Comparison of ENCODE assay signal across 9 cellular contexts in the genomic region with DNA sequence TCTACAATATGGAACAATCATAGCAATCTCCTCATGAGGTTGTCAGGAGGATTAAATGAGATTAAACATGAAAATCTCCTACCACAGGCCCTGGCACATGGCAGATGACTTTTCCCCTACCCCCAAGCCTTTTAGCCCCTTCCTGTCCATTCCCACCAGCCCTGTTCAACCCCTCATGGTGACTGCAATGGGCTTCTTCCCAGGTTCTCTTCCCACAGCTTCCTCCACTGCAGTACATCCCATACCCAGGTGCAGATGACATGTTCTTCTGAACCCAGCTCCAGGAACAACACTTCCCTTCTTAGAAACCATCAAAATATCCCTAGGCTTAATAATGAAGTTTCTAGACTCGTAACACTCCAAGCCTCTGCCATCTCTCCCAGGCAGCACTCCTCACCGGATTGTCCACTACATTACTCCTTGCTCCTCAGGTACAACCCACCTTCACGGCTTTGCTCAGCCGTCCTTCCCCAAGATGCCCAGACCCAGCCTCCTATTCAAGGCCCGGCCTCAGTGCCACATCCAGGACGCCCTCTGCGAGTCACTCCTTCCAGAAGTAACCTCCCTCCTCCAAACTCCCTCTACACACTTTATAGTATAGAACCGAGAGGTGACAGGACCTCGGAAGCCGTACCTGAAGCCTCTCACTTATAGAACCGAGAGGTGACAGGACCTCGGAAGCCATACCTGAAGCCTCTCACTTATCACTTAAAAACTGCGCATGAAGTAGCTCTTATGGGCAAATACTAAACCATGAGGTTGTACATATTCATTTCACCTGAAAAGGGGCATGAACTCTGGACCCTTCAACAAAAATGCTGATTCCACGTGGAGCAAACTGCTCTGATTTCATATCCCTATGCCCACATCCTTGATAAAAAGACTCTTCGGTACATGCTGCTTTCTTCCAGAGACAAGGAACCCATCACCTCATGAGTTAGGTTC.
DNase-seq lines count a peak whose midpoint lies in the region; TF ChIP-seq lines count a peak whose summit lies in the region.
"Had no signal": no experiment of that assay in that cellular context is flagged by ENCODE, and none has a peak within 500 bp of the region (broad histone marks: within the 10 kb centered on the region; RNA-seq: fewer than 3 reads in every experiment).

No MANE protein-coding gene starts in this region.

- H3K9me3 ChIP-seq in mucosa of stomach (ENCODE audit: control insufficient read depth, low read length): no peaks in the 10 kb centered on the region

- no peaks in the 10 kb centered on the region for H3K9me3 Mint-ChIP-seq in activated naive CD4-positive, alpha-beta T cell treated with anti-CD3 and anti-CD28 coated beads, Interleukin-2, amount 50 U/mL, for 24 hours

- H3K27me3 Mint-ChIP-seq in activated naive CD4-positive, alpha-beta T cell treated with anti-CD3 and anti-CD28 coated beads, Interleukin-2, amount 50 U/mL, for 24 hours: no peaks in the 10 kb centered on the region

- H3K27ac Mint-ChIP-seq in activated naive CD4-positive, alpha-beta T cell treated with anti-CD3 and anti-CD28 coated beads, Interleukin-2, amount 50 U/mL, for 24 hours: peak overlapping the region; percentile 99

- peaks cover 67% of the 10 kb centered on the region for H3K4me1 Mint-ChIP-seq in activated naive CD4-positive, alpha-beta T cell treated with anti-CD3 and anti-CD28 coated beads, Interleukin-2, amount 50 U/mL, for 24 hours

- H3K4me3 Mint-ChIP-seq in activated naive CD4-positive, alpha-beta T cell treated with anti-CD3 and anti-CD28 coated beads, Interleukin-2, amount 50 U/mL, for 24 hours: peak overlapping the region; percentile 92

- H3K4me1 ChIP-seq in mucosa of stomach (ENCODE audit: control insufficient read depth, insufficient read depth, low read length): peaks cover 43% of the 10 kb centered on the region

- peak overlapping the region; percentile 76 for H3K9ac ChIP-seq in mucosa of stomach (ENCODE audit: low read length)

- H3K4me3 ChIP-seq in AG10803 (ENCODE audit: low read length) (peak overlapping the region; percentile 64), HFF-Myc (replicated peaks; ENCODE audit: low read depth, low read length) (peak overlapping the region; percentile 55), mucosa of stomach (ENCODE audit: low read length) (peak overlapping the region; percentile 35)

- H3K36me3 ChIP-seq in mucosa of stomach (ENCODE audit: control insufficient read depth, insufficient read depth, low read length): no peaks in the 10 kb centered on the region

- no peak for TF ChIP-seq CTCF in AG10803 (conservative IDR thresholded peaks at IDR 0.05; ENCODE audit: low read length)
- no peak for TF ChIP-seq CTCF in HFF-Myc (IDR thresholded peaks at IDR 0.05; ENCODE audit: low read depth, low read length, missing control alignments)

- peaks cover 14% of the 10 kb centered on the region for H3K36me3 Mint-ChIP-seq in activated naive CD4-positive, alpha-beta T cell treated with anti-CD3 and anti-CD28 coated beads, Interleukin-2, amount 50 U/mL, for 24 hours

- no peak for DNase-seq in AG10803 (ENCODE audit: low read depth)
- DNase-seq in HFF-Myc (ENCODE audit: extremely low read depth, low read depth): no peak
- no peak for DNase-seq in globus pallidus (ENCODE audit: low spot score)
- no peak for DNase-seq in DMS 273 (lab: John Stamatoyannopoulos, UW; ENCODE audit: unreplicated experiment)
- no peak for DNase-seq in SIG-M5 (lab: John Stamatoyannopoulos, UW)
- DNase-seq in activated gamma-delta T cell treated with Interleukin-2 at 50 U/mL for 16 hours: no peak
- DNase-seq: cerebellar nuclear complex had no signal

- no peaks in the 10 kb centered on the region for H3K27me3 ChIP-seq in mucosa of stomach (ENCODE audit: control insufficient read depth, insufficient read depth, low read length)
